In the genomic region with DNA sequence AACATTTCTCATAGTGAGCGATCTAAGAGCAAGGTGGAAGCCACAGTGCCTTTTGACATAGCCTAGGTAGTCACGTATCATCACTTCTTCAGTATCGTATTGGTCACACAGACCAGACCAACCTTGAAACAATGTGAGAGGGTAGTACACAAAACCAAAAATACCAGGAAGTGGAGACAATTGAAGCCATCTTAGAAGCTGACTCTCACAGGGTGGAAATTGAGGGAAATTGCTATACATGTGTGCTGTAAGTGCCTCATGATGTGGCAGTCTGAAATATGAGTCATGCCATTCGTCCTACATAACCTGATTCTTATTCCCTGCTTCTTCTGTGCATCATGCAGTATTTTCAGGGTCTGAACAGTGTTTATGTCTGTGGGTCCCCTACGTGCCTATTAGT, we compare ENCODE assay signal across 19 cellular contexts. TPM values are rescaled to one million over a fixed set of nuclear protein-coding genes. Genes with fewer than 3 reads are reported as not detected.
A peak's percentile ranks its signal among the peaks of the same experiment; 100 is the strongest.
DNase-seq lines count a peak whose midpoint lies in the region; ATAC-seq, FAIRE-seq and TF ChIP-seq lines count a peak whose summit lies in the region.
"Had no signal": no experiment of that assay in that cellular context is flagged by ENCODE, and none has a peak within 500 bp of the region (broad histone marks: within the 10 kb centered on the region; RNA-seq: fewer than 3 reads in every experiment).

No MANE protein-coding gene starts in this region.

- H3K4me1 ChIP-seq in IMR-90 (ENCODE audit: control insufficient read depth, insufficient read depth, low read length) (no peaks in the 10 kb centered on the region), GM12878 (ENCODE audit: control insufficient read depth, insufficient read depth, low read length) (no peaks in the 10 kb centered on the region), OCI-LY7 (ENCODE audit: insufficient read depth, low read length, poor library complexity, severe bottlenecking) (no peaks in the 10 kb centered on the region)
- H3K4me1 ChIP-seq: BE2C had no signal

- no peak overlapping the region for H2AK5ac ChIP-seq in IMR-90 (ENCODE audit: low read depth, low read length)

- H3K9ac ChIP-seq in IMR-90 (ENCODE audit: low read depth, low read length) (no peak overlapping the region), GM12878 (ENCODE audit: control insufficient read depth, insufficient read depth, low read length) (no peak overlapping the region)

- no peak overlapping the region for H4K8ac ChIP-seq in IMR-90 (ENCODE audit: low read depth in 2 of 2, low read length in 2 of 2)

- BruUV-seq in IMR-90 (replicated peaks; lab: Mats Ljungman, UMichigan) (no TSS peak), GM12878 (replicated peaks; lab: Mats Ljungman, UMichigan) (no TSS peak), OCI-LY7 (replicated peaks; lab: Mats Ljungman, UMichigan) (no TSS peak)

- H4K5ac ChIP-seq in IMR-90 (ENCODE audit: low read depth, low read length), result no peak overlapping the region

- H3K9me2 ChIP-seq in OCI-LY7 (ENCODE audit: insufficient read depth, low read length), result no peaks in the 10 kb centered on the region

- no peak overlapping the region for H3K23ac ChIP-seq in IMR-90 (ENCODE audit: low read depth, low read length)

- 100% methylated on average over 3 of the region's 5 CpGs; no CpG with 5 or more reads in 1 of the 2 experiments for WGBS in IMR-90 (ENCODE audit: extremely low coverage in 2 of 2, insufficient read length in 1 of 2), 2 experiments
- WGBS in GM12878 (ENCODE audit: insufficient coverage, insufficient replicate concordance, low lambda C conversion rate, missing lambda C conversion rate), result 90% methylated on average over 5 of the region's 5 CpGs

- FAIRE-seq in GM12878 (lab: Jason Lieb, UNC), result no peak
- FAIRE-seq: A549, D721Med, GM19239 had no signal

- H3K4me3 Mint-ChIP-seq in HFFc6, result no peak overlapping the region
- H3K4me3 Mint-ChIP-seq: CD4-positive, alpha-beta memory T cell had no signal

- no peak overlapping the region for H3K4ac ChIP-seq in IMR-90 (ENCODE audit: low read depth, low read length)

- H3K9me3 Mint-ChIP-seq in HFFc6, result no peaks in the 10 kb centered on the region
- H3K9me3 Mint-ChIP-seq: CD4-positive, alpha-beta memory T cell had no signal

- dilution Hi-C loops in IMR-90 (cut with HindIII; ENCODE audit: low sequenced_read_pairs, unreplicated experiment), result no loop called here

- no peak overlapping the region for H2AFZ ChIP-seq in IMR-90 (replicated peaks; ENCODE audit: low read length, poor library complexity)
- no peak overlapping the region for H2AFZ ChIP-seq in GM12878 (ENCODE audit: control insufficient read depth, low read depth, low read length)
- H2AFZ ChIP-seq in OCI-LY7 (ENCODE audit: low read length), result no peak overlapping the region

- CTCF ChIA-PET in IMR-90 (lab: Yijun Ruan, JAX), result interaction anchor here (1.1 kb wide), 1 partner anchor 9 kb away, joined by 3 read pairs; no protein-coding TSS in a partner anchor
- CTCF ChIA-PET in GM12878 (lab: Yijun Ruan, JAX), result no interaction called here
- CTCF ChIA-PET in OCI-LY7 (lab: Charles Lee; ENCODE audit: unreplicated experiment), result no interaction called here

- POLR2A ChIA-PET in IMR-90 (lab: Charles Lee; ENCODE audit: unreplicated experiment) (no interaction called here), GM12878 (lab: Charles Lee) (interaction anchor here (1.2 kb wide), 1 partner anchor 11 kb away, joined by 4 read pairs; no protein-coding TSS in a partner anchor), OCI-LY7 (lab: Charles Lee) (interaction anchor here (1.2 kb wide), 1 partner anchor 20 kb away, joined by 5 read pairs; no protein-coding TSS in a partner anchor)

- H3K36me3 Mint-ChIP-seq in HFFc6 (ENCODE audit: low read depth), result peaks cover 21% of the 10 kb centered on the region

- RAD21 ChIA-PET in GM12878 (lab: Charles Lee; ENCODE audit: unreplicated experiment), result no interaction called here

- SMC1A ChIA-PET in GM12878 (lab: Charles Lee; ENCODE audit: uncharacterized antibody, unreplicated experiment), result no interaction called here

- TF ChIP-seq CTCF in IMR-90 (conservative IDR thresholded peaks at IDR 0.05; ENCODE audit: low read depth, low read length), result no peak
- TF ChIP-seq CTCF in GM12878 (IDR thresholded peaks at IDR 0.05 in 2 of 3, conservative IDR thresholded peaks at IDR 0.05 in 1 of 3; ENCODE audit: control insufficient read depth in 2 of 3, extremely low read depth in 1 of 3, insufficient read depth in 1 of 3, low read depth in 3 of 3, low read length in 3 of 3), result no peak
- no peak for TF ChIP-seq CTCF in foreskin fibroblast (IDR thresholded peaks at IDR 0.05; ENCODE audit: low read depth, low read length)
- no peak for TF ChIP-seq CTCF in OCI-LY7 (conservative IDR thresholded peaks at IDR 0.05; ENCODE audit: low read length)
- TF ChIP-seq CTCF in HFFc6 (IDR thresholded peaks at IDR 0.05), result no peak

- H3K36me3 ChIP-seq in IMR-90 (ENCODE audit: control insufficient read depth, insufficient read depth, low read length) (peaks cover 23% of the 10 kb centered on the region), GM12878 (ENCODE audit: control insufficient read depth in 2 of 2, insufficient read depth in 2 of 2, low read length in 1 of 2) (peaks cover 7 to 24% of the 10 kb centered on the region in 2 experiments), OCI-LY7 (ENCODE audit: insufficient read depth, low read length) (peaks cover 78% of the 10 kb centered on the region)
- H3K36me3 ChIP-seq: BE2C had no signal

- no peak for TF ChIP-seq EP300 in GM12878 (IDR thresholded peaks at IDR 0.05; ENCODE audit: borderline replicate concordance in 1 of 2, control insufficient read depth in 1 of 2, low read depth in 2 of 2, low read length in 2 of 2)

- peaks cover 4% of the 10 kb centered on the region for H3K9me1 ChIP-seq in IMR-90 (ENCODE audit: insufficient read depth, low read length)

- H3K27ac Mint-ChIP-seq in HFFc6, result no peak overlapping the region
- H3K27ac Mint-ChIP-seq: CD4-positive, alpha-beta memory T cell had no signal

- H2BK5ac ChIP-seq in IMR-90 (ENCODE audit: low read depth, low read length, poor library complexity, severe bottlenecking), result no peak overlapping the region

- TF ChIP-seq RAD21 in IMR-90 (IDR thresholded peaks at IDR 0.05; ENCODE audit: low read length) (no peak), GM12878 (IDR thresholded peaks at IDR 0.05; ENCODE audit: insufficient read depth, low read depth, low read length) (no peak)

- no peak overlapping the region for H2BK120ac ChIP-seq in IMR-90 (ENCODE audit: low read depth, low read length)

- H4K20me1 ChIP-seq in IMR-90 (ENCODE audit: insufficient read depth, low read length), result no peaks in the 10 kb centered on the region
- no peaks in the 10 kb centered on the region for H4K20me1 ChIP-seq in GM12878 (ENCODE audit: control insufficient read depth, insufficient read depth)
- no peaks in the 10 kb centered on the region; the same call in 1 of the 2 replicates for H4K20me1 ChIP-seq in OCI-LY7 (ENCODE audit: insufficient read depth, low read length)

- H4K91ac ChIP-seq in IMR-90 (ENCODE audit: insufficient read depth, low read depth, low read length), result no peak overlapping the region

- in situ Hi-C loops in IMR-90 (cut with MboI; ENCODE audit: low sequenced_read_pairs), result loop anchor here (10.0 kb wide), 1 partner anchor 117 kb away; no protein-coding TSS in a partner anchor
- in situ Hi-C loops in GM12878 (cut with MboI), result no loop called here

- H3K27ac ChIP-seq in IMR-90 (ENCODE audit: insufficient read depth, low read length), result no peak overlapping the region
- H3K27ac ChIP-seq in GM12878 (ENCODE audit: control insufficient read depth, insufficient read depth), result no peak overlapping the region
- no peak overlapping the region for H3K27ac ChIP-seq in OCI-LY7 (ENCODE audit: low read depth, low read length, poor library complexity, severe bottlenecking)
- H3K27ac ChIP-seq: A549, C4-2B had no signal

- no peak overlapping the region for H3K4me2 ChIP-seq in IMR-90 (ENCODE audit: low read depth, low read length)
- no peak overlapping the region for H3K4me2 ChIP-seq in GM12878 (ENCODE audit: control insufficient read depth, insufficient read depth)
- H3K4me2 ChIP-seq in OCI-LY7 (ENCODE audit: low read length), result no peak overlapping the region
- H3K4me2 ChIP-seq: A549 had no signal

- DNase-seq in ELR (ENCODE audit: low read depth) (peak; percentile 34), IMR-90 (peak; percentile 31), GM12878 (ENCODE audit: low read depth, low spot score) (no peak), foreskin fibroblast (peak; percentile 15 to 48), NCI-H345 treated with DMSO at 0.1 percent for 48 hours (lab: John Stamatoyannopoulos, UW; ENCODE audit: unreplicated experiment) (no peak), OCI-LY7 (ENCODE audit: low spot score) (no peak), HFFc6 (no peak)
- DNase-seq: BE2C; CD4-positive, alpha-beta memory T cell; COR-L47; DMS153; DMS79 treated with DMSO at 0.1 percent for 48 hours; EL; GDM1; HCEC 1CT had no signal

- TF ChIP-seq POLR2A in IMR-90 (IDR thresholded peaks at IDR 0.05; ENCODE audit: low read depth, low read length) (no peak), GM12878 (IDR thresholded peaks at IDR 0.05; ENCODE audit: low read depth, low read length) (no peak)

- H3K9me3 ChIP-seq in IMR-90 (ENCODE audit: control insufficient read depth, insufficient read depth, low read length) (no peaks in the 10 kb centered on the region), GM12878 (replicated peaks; ENCODE audit: control insufficient read depth, insufficient read depth, low read length) (no peaks in the 10 kb centered on the region; the same call in 2 of the 3 replicates), OCI-LY7 (ENCODE audit: low read length) (no peaks in the 10 kb centered on the region)
- H3K9me3 ChIP-seq: A549, BE2C had no signal

- H2BK20ac ChIP-seq in IMR-90 (ENCODE audit: low read depth, low read length), result no peak overlapping the region

- ATAC-seq in IMR-90 (ENCODE audit: low read depth) (no peak), GM12878 (no peak)
- ATAC-seq: A549 had no signal

- H3K4me3 ChIP-seq in IMR-90 (ENCODE audit: insufficient read depth, low read depth, low read length) (no peak overlapping the region), GM12878 (no peak overlapping the region), foreskin fibroblast (ENCODE audit: low read depth in 1 of 2, low read length in 2 of 2) (no peak overlapping the region), OCI-LY7 (ENCODE audit: low read depth, low read length, poor library complexity, severe bottlenecking) (no peak overlapping the region)
- H3K4me3 ChIP-seq: A549 had no signal

- H2AK9ac ChIP-seq in IMR-90 (replicated peaks; ENCODE audit: low read depth, low read length, poor library complexity), result no peak overlapping the region

- no peaks in the 10 kb centered on the region; a peak in 1 of 4 replicates for H3K79me1 ChIP-seq in IMR-90 (ENCODE audit: low read depth in 1 of 2, low read length in 2 of 2)

- H3K27me3 ChIP-seq in IMR-90 (ENCODE audit: control insufficient read depth, insufficient read depth, low read length) (no peaks in the 10 kb centered on the region), GM12878 (replicated peaks in 1 of 2; ENCODE audit: control insufficient read depth in 2 of 2, insufficient read depth in 2 of 2, low read length in 1 of 2) (no peaks in the 10 kb centered on the region)
- H3K27me3 ChIP-seq: BE2C had no signal

- no peak overlapping the region for H2BK15ac ChIP-seq in IMR-90 (ENCODE audit: low read depth, low read length)

- no peak overlapping the region for H3K56ac ChIP-seq in IMR-90 (ENCODE audit: extremely low read depth, insufficient read depth, low read length)

- H3K18ac ChIP-seq in IMR-90 (ENCODE audit: low read depth, low read length), result no peak overlapping the region

- intact Hi-C loops in IMR-90 (cut with micrococcal nuclease) (no loop called here), GM12878 (cut with micrococcal nuclease; ENCODE audit: unreplicated experiment) (no loop called here), OCI-LY7 (cut with micrococcal nuclease; ENCODE audit: unreplicated experiment) (no loop called here)

- H3K79me2 ChIP-seq in GM12878 (ENCODE audit: control insufficient read depth, insufficient read depth, low read length) (no peaks in the 10 kb centered on the region), OCI-LY7 (ENCODE audit: insufficient read depth, low read depth, low read length) (no peaks in the 10 kb centered on the region)

- H3K14ac ChIP-seq in IMR-90 (replicated peaks; ENCODE audit: low read depth, low read length), result no peak overlapping the region

- no peaks in the 10 kb centered on the region for H3K27me3 Mint-ChIP-seq in HFFc6 (ENCODE audit: insufficient read depth)
- H3K27me3 Mint-ChIP-seq: CD4-positive, alpha-beta memory T cell had no signal

- peaks cover 9% of the 10 kb centered on the region for H3K4me1 Mint-ChIP-seq in HFFc6 (ENCODE audit: low read depth)

RNA-seq across cellular contexts. Expression of a gene that starts 27.1 kb away (rescaled TPM):
- total RNA-seq in IMR-90 (2012; rRNA removed) (12.4 and 12.8 TPM in 2 replicates), GM12878 (2014; rRNA removed) (16.3 and 17.3 TPM in 2 replicates), GM12878 (2014; rRNA removed; fragmentation: Illumina TruSeq; extraction: Trizol) (18.6 and 20.2 TPM in 2 replicates), GM12878 (2021) (20.2 and 20.4 TPM in 2 replicates), OCI-LY7 (2022) (21.0 and 27.2 TPM in 2 replicates)
- polyA plus RNA-seq in IMR-90 (2012; rRNA removed) (10.6 and 12.7 TPM in 2 replicates), GM12878 (2011; rRNA removed) (33.9 and 48.3 TPM in 2 replicates), GM12878 (2014; fragmentation: Illumina TruSeq; extraction: Trizol) (27.8 and 37.0 TPM in 2 replicates), GM12878 (2014; fragmentation: Nextera tagmentation; extraction: Ambion mirVana) (10 to 100 TPM; 15.0 to 19.9 TPM), GM12878 (2014; rRNA removed) (14.0 and 18.2 TPM in 2 replicates), GM12878 (2016; fragmentation: Nextera tagmentation; extraction: Ambion mirVana) (10 to 100 TPM; 23.3 to 23.4 TPM)
- polyA plus RNA-seq in IMR-90 (2012; cell fraction: cytosol; rRNA removed), result 1.9 and 6.5 TPM in 2 replicates
- polyA plus RNA-seq in IMR-90 (2012; cell fraction: nucleus; rRNA removed; ENCODE audit: low replicate concordance), result 3.0 and 21.3 TPM in 2 replicates
- 46.6 and 49.7 TPM in 2 replicates for total RNA-seq in GM12878 (2013; cell fraction: nucleolus; rRNA removed)
- 19.3 TPM for polyA plus RNA-seq in GM12878 (2011; ENCODE audit: low read depth)
- polyA plus RNA-seq in GM12878 (2011; cell fraction: cytosol; rRNA removed), result 14.4 and 20.8 TPM in 2 replicates
- 33.0 and 34.6 TPM in 2 replicates for polyA plus RNA-seq in GM12878 (2011; cell fraction: nucleus; rRNA removed)
- polyA plus RNA-seq in GM12878 (2012), result 20.3 and 30.4 TPM in 2 replicates
- 27.8 and 33.1 TPM in 2 replicates for polyA minus RNA-seq in GM12878 (2011; rRNA and poly(A)+ RNA removed)
- 8.7 and 9.8 TPM in 2 replicates for polyA minus RNA-seq in GM12878 (2011; cell fraction: cytosol; rRNA and poly(A)+ RNA removed)
- 22.0 and 26.3 TPM in 2 replicates for polyA minus RNA-seq in GM12878 (2011; cell fraction: nucleus; rRNA and poly(A)+ RNA removed)
- total RNA-seq in OCI-LY7 (2014; rRNA removed; shearing (Covaris generic)), result 12.7 and 13.6 TPM in 2 replicates
- total RNA-seq in HFFc6 (2021; fragmentation: NEBNext Ultra II Directional; extraction: Animal tissue kit (Norgen Biotek cat#: 25700)), result 10 to 100 TPM; 15.2 to 20.9 (median 17.4) TPM

Comparison
In these comparisons a context has a peak if more than half of its experiments do, and no peak if none do; other contexts are left out.
1. DNase-seq: peak in ELR (single experiment), IMR-90 (single experiment) and foreskin fibroblast (2 of 2); none in GM12878 (single experiment), NCI-H345 treated with DMSO at 0.1 percent for 48 hours (single experiment), OCI-LY7 (single experiment) and HFFc6 (single experiment).